8 cellular contexts compared by ENCODE assay signal in the genomic region with DNA sequence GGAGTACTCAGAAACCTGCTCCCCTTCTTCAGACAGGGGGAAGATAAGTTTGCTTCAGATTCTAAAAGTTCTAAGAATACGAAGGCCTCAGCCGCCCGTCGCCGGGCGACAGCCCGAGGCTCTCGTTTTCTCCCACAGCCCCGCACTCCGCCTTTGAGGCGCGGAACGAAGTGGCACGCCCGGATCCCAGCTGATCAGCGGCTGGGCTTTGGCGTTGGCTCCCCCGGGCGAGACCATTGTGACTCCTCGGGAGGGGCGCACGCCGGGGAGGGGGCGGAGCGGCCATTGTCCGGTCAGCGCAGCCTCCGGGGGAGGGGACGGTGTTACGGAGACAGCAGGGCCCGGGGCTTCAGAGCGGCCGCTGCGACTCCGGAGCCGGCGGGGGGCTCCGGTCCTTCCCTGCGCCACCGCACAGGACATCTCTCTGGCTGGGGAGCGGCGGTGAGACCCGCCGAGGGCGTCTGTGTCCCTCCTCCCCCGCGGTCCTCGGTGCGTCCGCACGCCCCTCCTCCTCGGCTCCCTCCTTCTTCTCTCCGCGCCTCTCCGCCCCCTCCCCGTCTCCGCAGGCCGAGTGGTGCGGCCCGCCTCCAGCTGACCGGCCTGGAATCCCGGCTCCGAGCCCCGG. TPM values are rescaled to one million over a fixed set of nuclear protein-coding genes. Genes with fewer than 3 reads are reported as not detected.
DNase-seq lines count a peak whose midpoint lies in the region; ATAC-seq lines count a peak whose summit lies in the region.

A gene with protein sequence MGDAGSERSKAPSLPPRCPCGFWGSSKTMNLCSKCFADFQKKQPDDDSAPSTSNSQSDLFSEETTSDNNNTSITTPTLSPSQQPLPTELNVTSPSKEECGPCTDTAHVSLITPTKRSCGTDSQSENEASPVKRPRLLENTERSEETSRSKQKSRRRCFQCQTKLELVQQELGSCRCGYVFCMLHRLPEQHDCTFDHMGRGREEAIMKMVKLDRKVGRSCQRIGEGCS (plus strand): TSS at position 551 of the 625 bp plus-strand sequence. CDS start 219 bp downstream, outside the sequence.

- peak within 1 kb of the TSS; percentile 96 to 99 (median 98) for H3K27ac Mint-ChIP-seq in immature natural killer cell

- no peaks in the 10 kb centered on the region for H3K36me3 Mint-ChIP-seq in immature natural killer cell

- H3K4me3 Mint-ChIP-seq in immature natural killer cell = peak within 1 kb of the TSS; percentile 94 to 99 (median 98)

- peaks cover 8 to 15% (median 10%) of the 10 kb centered on the region in 3 donors for H3K27me3 Mint-ChIP-seq in immature natural killer cell (ENCODE audit: low read depth in 3 of 3)

- H3K9me3 Mint-ChIP-seq in immature natural killer cell = no peaks in the 10 kb centered on the region

- peaks cover 52 to 58% of the 10 kb centered on the region in 2 donors for H3K4me1 Mint-ChIP-seq in immature natural killer cell

- DNase-seq in AG08396 (ENCODE audit: low spot score) (peak; percentile 96), NCI-H345 (lab: John Stamatoyannopoulos, UW) (peak; percentile 96), caudate nucleus (lab: John Stamatoyannopoulos, UW) (peak; percentile 75 to 100 (median 94)), immature natural killer cell (peak; percentile 98 to 99 (median 98)), smooth muscle cell of the brain vasculature (ENCODE audit: low read depth, low spot score) (peak; percentile 93)
- DNase-seq in activated CD4-positive, CD25-positive, alpha-beta regulatory T cell (lab: John Stamatoyannopoulos, UW) = peak; percentile 82 to 92 (median 87)

- peak within 1 kb of the TSS; percentile 99 for H3K27ac ChIP-seq in caudate nucleus (ENCODE audit: low read depth, low read length)

- peak; percentile 86 for ATAC-seq in GM19023 (IDR thresholded peaks at IDR 0.05; ENCODE audit: unreplicated experiment)
- ATAC-seq in HG03280 (IDR thresholded peaks at IDR 0.05; ENCODE audit: unreplicated experiment) = peak; percentile 87

RNA-seq across cellular contexts. Expression of the gene that starts here (rescaled TPM):
- polyA plus RNA-seq in immature natural killer cell = 10 to 100 TPM in 1 of 3 donors, 1 to 10 TPM in 2; 3.1 to 10.2 (median 3.9) TPM

Comparison
In these comparisons a context has a peak if more than half of its experiments do, and no peak if none do; other contexts are left out.
1. Peak in every context shown above with its lines: DNase-seq, ATAC-seq and H3K27ac ChIP-seq.